10 cellular contexts compared by ENCODE assay signal in genomic region chr3:143595456-143596077, GRCh38.
DNase-seq lines count a peak whose midpoint lies in the region; ATAC-seq and TF ChIP-seq lines count a peak whose summit lies in the region.
"Had no signal": no experiment of that assay in that cellular context is flagged by ENCODE, and none has a peak within 500 bp of the region (broad histone marks: within the 10 kb centered on the region; RNA-seq: fewer than 3 reads in every experiment).

No MANE protein-coding gene starts in this region.

- DNase-seq in RPMI8226 (peak; percentile 47), H4 (ENCODE audit: low spot score) (no peak), cardiac septum (ENCODE audit: low spot score) (no peak), DMS153 treated with DMSO at 0.1 percent for 48 hours (lab: John Stamatoyannopoulos, UW; ENCODE audit: unreplicated experiment) (no peak), NCI-H510A (lab: John Stamatoyannopoulos, UW) (no peak)
- DNase-seq: activated effector memory CD4-positive, alpha-beta T cell treated with Interleukin-2 at 50 U/mL for 16 hours; COR-L47 had no signal

- intact Hi-C loops in cardiac septum (cut with DNase I) = no loop called here

- TF ChIP-seq POLR2A in GM18505 (IDR thresholded peaks at IDR 0.05; ENCODE audit: borderline replicate concordance, extremely low read depth, insufficient read depth, insufficient read length) = no peak

- peak; percentile 98 for ATAC-seq in GM18505 (IDR thresholded peaks at IDR 0.05; ENCODE audit: unreplicated experiment)
- ATAC-seq in GM21390 (IDR thresholded peaks at IDR 0.05; ENCODE audit: unreplicated experiment) = peak; percentile 98
- ATAC-seq in HG03103 (IDR thresholded peaks at IDR 0.05; ENCODE audit: low read depth, unreplicated experiment) = peak; percentile 97
